1 cellular context compared by ENCODE assay signal in the genomic region with DNA sequence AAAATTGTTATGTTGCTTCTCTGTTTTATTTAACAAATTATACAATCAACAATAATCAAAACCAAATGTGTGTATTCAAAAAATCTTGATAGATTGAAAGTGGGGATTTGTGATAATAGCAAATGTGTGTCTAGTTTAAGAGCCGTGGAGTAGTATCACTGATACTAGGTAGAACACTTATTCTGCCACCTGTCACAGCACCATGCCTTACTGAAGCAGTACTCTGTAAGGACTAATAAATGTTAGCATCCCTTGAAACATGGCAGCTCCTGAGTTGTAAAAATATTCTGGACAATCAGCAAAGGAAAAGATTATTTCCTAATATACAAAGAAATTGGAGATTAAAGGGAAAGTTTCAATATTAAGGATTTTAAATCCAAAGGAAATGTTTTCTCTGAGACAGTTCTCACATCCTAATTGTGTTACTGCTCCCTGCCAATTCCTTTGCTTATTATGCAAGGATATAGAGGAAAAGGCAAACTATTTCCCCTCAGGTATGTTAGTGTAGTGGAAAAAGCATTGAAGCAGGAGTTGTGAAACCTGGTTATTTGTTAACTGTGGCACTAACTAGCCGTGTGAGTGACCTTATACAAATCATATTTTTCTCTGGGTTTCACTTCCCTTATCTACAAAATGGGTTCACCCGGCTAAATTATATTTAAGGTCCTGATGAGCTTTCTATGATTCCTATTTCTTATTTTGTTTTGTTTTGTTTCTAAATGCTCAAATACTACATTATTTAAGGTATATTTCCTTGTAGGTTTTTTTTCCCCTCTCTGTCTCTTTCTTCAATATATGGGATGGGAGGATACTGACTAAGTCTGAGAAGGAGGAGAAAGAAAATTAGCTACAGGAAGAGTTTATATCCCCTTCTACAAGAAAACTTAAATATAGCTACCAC.
TF ChIP-seq lines count a peak whose summit lies in the region.

No MANE protein-coding gene starts in this region.

TF ChIP-seq in H1, 55 proteins besides CTCF, POLR2A, EP300 and RAD21 (continued from another document):
- TF ChIP-seq, protein P1, sequence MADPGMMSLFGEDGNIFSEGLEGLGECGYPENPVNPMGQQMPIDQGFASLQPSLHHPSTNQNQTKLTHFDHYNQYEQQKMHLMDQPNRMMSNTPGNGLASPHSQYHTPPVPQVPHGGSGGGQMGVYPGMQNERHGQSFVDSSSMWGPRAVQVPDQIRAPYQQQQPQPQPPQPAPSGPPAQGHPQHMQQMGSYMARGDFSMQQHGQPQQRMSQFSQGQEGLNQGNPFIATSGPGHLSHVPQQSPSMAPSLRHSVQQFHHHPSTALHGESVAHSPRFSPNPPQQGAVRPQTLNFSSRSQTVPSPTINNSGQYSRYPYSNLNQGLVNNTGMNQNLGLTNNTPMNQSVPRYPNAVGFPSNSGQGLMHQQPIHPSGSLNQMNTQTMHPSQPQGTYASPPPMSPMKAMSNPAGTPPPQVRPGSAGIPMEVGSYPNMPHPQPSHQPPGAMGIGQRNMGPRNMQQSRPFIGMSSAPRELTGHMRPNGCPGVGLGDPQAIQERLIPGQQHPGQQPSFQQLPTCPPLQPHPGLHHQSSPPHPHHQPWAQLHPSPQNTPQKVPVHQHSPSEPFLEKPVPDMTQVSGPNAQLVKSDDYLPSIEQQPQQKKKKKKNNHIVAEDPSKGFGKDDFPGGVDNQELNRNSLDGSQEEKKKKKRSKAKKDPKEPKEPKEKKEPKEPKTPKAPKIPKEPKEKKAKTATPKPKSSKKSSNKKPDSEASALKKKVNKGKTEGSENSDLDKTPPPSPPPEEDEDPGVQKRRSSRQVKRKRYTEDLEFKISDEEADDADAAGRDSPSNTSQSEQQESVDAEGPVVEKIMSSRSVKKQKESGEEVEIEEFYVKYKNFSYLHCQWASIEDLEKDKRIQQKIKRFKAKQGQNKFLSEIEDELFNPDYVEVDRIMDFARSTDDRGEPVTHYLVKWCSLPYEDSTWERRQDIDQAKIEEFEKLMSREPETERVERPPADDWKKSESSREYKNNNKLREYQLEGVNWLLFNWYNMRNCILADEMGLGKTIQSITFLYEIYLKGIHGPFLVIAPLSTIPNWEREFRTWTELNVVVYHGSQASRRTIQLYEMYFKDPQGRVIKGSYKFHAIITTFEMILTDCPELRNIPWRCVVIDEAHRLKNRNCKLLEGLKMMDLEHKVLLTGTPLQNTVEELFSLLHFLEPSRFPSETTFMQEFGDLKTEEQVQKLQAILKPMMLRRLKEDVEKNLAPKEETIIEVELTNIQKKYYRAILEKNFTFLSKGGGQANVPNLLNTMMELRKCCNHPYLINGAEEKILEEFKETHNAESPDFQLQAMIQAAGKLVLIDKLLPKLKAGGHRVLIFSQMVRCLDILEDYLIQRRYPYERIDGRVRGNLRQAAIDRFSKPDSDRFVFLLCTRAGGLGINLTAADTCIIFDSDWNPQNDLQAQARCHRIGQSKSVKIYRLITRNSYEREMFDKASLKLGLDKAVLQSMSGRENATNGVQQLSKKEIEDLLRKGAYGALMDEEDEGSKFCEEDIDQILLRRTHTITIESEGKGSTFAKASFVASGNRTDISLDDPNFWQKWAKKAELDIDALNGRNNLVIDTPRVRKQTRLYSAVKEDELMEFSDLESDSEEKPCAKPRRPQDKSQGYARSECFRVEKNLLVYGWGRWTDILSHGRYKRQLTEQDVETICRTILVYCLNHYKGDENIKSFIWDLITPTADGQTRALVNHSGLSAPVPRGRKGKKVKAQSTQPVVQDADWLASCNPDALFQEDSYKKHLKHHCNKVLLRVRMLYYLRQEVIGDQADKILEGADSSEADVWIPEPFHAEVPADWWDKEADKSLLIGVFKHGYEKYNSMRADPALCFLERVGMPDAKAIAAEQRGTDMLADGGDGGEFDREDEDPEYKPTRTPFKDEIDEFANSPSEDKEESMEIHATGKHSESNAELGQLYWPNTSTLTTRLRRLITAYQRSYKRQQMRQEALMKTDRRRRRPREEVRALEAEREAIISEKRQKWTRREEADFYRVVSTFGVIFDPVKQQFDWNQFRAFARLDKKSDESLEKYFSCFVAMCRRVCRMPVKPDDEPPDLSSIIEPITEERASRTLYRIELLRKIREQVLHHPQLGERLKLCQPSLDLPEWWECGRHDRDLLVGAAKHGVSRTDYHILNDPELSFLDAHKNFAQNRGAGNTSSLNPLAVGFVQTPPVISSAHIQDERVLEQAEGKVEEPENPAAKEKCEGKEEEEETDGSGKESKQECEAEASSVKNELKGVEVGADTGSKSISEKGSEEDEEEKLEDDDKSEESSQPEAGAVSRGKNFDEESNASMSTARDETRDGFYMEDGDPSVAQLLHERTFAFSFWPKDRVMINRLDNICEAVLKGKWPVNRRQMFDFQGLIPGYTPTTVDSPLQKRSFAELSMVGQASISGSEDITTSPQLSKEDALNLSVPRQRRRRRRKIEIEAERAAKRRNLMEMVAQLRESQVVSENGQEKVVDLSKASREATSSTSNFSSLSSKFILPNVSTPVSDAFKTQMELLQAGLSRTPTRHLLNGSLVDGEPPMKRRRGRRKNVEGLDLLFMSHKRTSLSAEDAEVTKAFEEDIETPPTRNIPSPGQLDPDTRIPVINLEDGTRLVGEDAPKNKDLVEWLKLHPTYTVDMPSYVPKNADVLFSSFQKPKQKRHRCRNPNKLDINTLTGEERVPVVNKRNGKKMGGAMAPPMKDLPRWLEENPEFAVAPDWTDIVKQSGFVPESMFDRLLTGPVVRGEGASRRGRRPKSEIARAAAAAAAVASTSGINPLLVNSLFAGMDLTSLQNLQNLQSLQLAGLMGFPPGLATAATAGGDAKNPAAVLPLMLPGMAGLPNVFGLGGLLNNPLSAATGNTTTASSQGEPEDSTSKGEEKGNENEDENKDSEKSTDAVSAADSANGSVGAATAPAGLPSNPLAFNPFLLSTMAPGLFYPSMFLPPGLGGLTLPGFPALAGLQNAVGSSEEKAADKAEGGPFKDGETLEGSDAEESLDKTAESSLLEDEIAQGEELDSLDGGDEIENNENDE (IDR thresholded peaks at IDR 0.05; ENCODE audit: insufficient replicate concordance, low read length): peak; percentile 66
